In genomic region chr2:176709541-176709951, GRCh38 we compare ENCODE assay signal across 22 cellular contexts.
A peak's percentile ranks its signal among the peaks of the same experiment; 100 is the strongest.
DNase-seq lines count a peak whose midpoint lies in the region; ATAC-seq and TF ChIP-seq lines count a peak whose summit lies in the region.
"Had no signal": no experiment of that assay in that cellular context is flagged by ENCODE, and none has a peak within 500 bp of the region (broad histone marks: within the 10 kb centered on the region; RNA-seq: fewer than 3 reads in every experiment).

No MANE protein-coding gene starts in this region.

- peaks cover 8% of the 10 kb centered on the region for H3K27me3 ChIP-seq in gastroesophageal sphincter
- H3K27me3 ChIP-seq in neural progenitor cell: no peaks in the 10 kb centered on the region
- H3K27me3 ChIP-seq: ascending aorta had no signal

- H3K79me2 ChIP-seq in neural progenitor cell (ENCODE audit: low read depth): no peaks in the 10 kb centered on the region

- ATAC-seq in gastroesophageal sphincter (peak; percentile 71), HG02642 (IDR thresholded peaks at IDR 0.05; ENCODE audit: poor library complexity, unreplicated experiment) (no peak), HG02798 (IDR thresholded peaks at IDR 0.05; ENCODE audit: poor library complexity, unreplicated experiment) (no peak), GM21528 (IDR thresholded peaks at IDR 0.05; ENCODE audit: low FRiP score, unreplicated experiment) (no peak)
- ATAC-seq: esophagus mucosa, HepG2 had no signal

- TF ChIP-seq CTCF in gastroesophageal sphincter (IDR thresholded peaks at IDR 0.05): no peak
- no peak for TF ChIP-seq CTCF in neural progenitor cell (IDR thresholded peaks at IDR 0.05)

- 44 to 82% methylated on average over 9 to 10 of the region's 13 CpGs for WGBS in gastroesophageal sphincter (ENCODE audit: low coverage in 1 of 2), 2 donors

- H3K36me3 ChIP-seq in SK-N-MC (ENCODE audit: insufficient read depth, low read length) (no peaks in the 10 kb centered on the region), gastroesophageal sphincter (no peaks in the 10 kb centered on the region), neural progenitor cell (no peaks in the 10 kb centered on the region)
- H3K36me3 ChIP-seq: ascending aorta, HAP-1, MG63, SJSA1 had no signal

- no peaks in the 10 kb centered on the region for H3K36me3 Mint-ChIP-seq in neural progenitor cell
- H3K36me3 Mint-ChIP-seq: naive B cell had no signal

- no peaks in the 10 kb centered on the region for H3F3A ChIP-seq in neural progenitor cell (ENCODE audit: low read depth)

- no peak overlapping the region for H3K4me3 Mint-ChIP-seq in neural progenitor cell
- H3K4me3 Mint-ChIP-seq: activated CD4-positive, alpha-beta T cell treated with anti-CD3 and anti-CD28 coated beads, Interleukin-2, amount 10 ng/mL, durations not matched to agents 24 days and 14 days; dendritic cell treated with granulocyte-macrophage colony-stimulating factor and Interleukin-4, amounts not matched to agents 40 ng/mL and 50 ng/mL, for 4 days; naive B cell had no signal

- DNase-seq in AG08395 (ENCODE audit: low spot score): peak; percentile 9
- no peak for DNase-seq in SK-N-MC (ENCODE audit: low read depth, low spot score)
- DNase-seq in neural progenitor cell (ENCODE audit: low spot score): no peak
- DNase-seq in NCI-H2196 treated with DMSO at 0.1 percent for 48 hours (lab: John Stamatoyannopoulos, UW; ENCODE audit: unreplicated experiment): no peak
- DNase-seq: activated CD4-positive, alpha-beta T cell treated with anti-CD3 and anti-CD28 coated beads, Interleukin-2, amount 10 ng/mL, durations not matched to agents 24 days and 14 days; activated CD8-positive, alpha-beta memory T cell treated with anti-CD3 and anti-CD28 coated beads, Interleukin-2, amount 50 U/mL, for 48 hours; activated naive CD4-positive, alpha-beta T cell treated with Interleukin-2 at 50 U/mL for 16 hours; Caco-2; MG63; naive B cell; NCI-H187; NCI-H524 had no signal

- H3K4me1 ChIP-seq in gastroesophageal sphincter (peaks cover 0 to 3% (median 0%) of the 10 kb centered on the region in 3 donors), neural progenitor cell (no peaks in the 10 kb centered on the region)
- H3K4me1 ChIP-seq: ascending aorta, Caco-2, HAP-1, SJSA1 had no signal

- H3K4me3 ChIP-seq in SK-N-MC (0 out of 2 replicates have a peak overlapping the region, but pooled peaks have one; percentile 9), gastroesophageal sphincter (no peak overlapping the region), neural progenitor cell (no peak overlapping the region)
- H3K4me3 ChIP-seq: ascending aorta, HAP-1, MG63, SJSA1 had no signal

- no peaks in the 10 kb centered on the region for H3K9me3 Mint-ChIP-seq in neural progenitor cell
- H3K9me3 Mint-ChIP-seq: activated CD4-positive, alpha-beta T cell treated with anti-CD3 and anti-CD28 coated beads, Interleukin-2, amount 10 ng/mL, durations not matched to agents 24 days and 14 days; dendritic cell treated with granulocyte-macrophage colony-stimulating factor and Interleukin-4, amounts not matched to agents 40 ng/mL and 50 ng/mL, for 4 days had no signal

- no peaks in the 10 kb centered on the region for H4K20me1 ChIP-seq in neural progenitor cell (ENCODE audit: low read depth)

- H3K4me1 Mint-ChIP-seq in neural progenitor cell: no peaks in the 10 kb centered on the region
- H3K4me1 Mint-ChIP-seq: activated CD4-positive, alpha-beta T cell treated with anti-CD3 and anti-CD28 coated beads, Interleukin-2, amount 10 ng/mL, durations not matched to agents 24 days and 14 days; naive B cell had no signal

- H3K27ac ChIP-seq in SK-N-MC: peak overlapping the region; percentile 16
- peak overlapping the region in 1 of 4 donors; percentile 14 for H3K27ac ChIP-seq in gastroesophageal sphincter
- no peak overlapping the region for H3K27ac ChIP-seq in neural progenitor cell
- H3K27ac ChIP-seq: ascending aorta, SJSA1 had no signal

- H3K9me3 ChIP-seq in SK-N-MC (ENCODE audit: low read depth, low read length) (no peaks in the 10 kb centered on the region), gastroesophageal sphincter (no peaks in the 10 kb centered on the region), neural progenitor cell (ENCODE audit: low read depth) (no peaks in the 10 kb centered on the region)
- H3K9me3 ChIP-seq: ascending aorta, Caco-2, HAP-1, MG63, SJSA1 had no signal

- peak overlapping the region; percentile 88 for H2AFZ ChIP-seq in neural progenitor cell (replicated peaks)

- TF ChIP-seq EP300 in gastroesophageal sphincter (IDR thresholded peaks at IDR 0.05): no peak

- H3K9ac ChIP-seq in SK-N-MC (ENCODE audit: insufficient read length): no peak overlapping the region
- H3K9ac ChIP-seq in neural progenitor cell: no peak overlapping the region

- no peak overlapping the region for H3K27ac Mint-ChIP-seq in neural progenitor cell
- H3K27ac Mint-ChIP-seq: activated CD4-positive, alpha-beta T cell treated with anti-CD3 and anti-CD28 coated beads, Interleukin-2, amount 10 ng/mL, durations not matched to agents 24 days and 14 days; dendritic cell treated with granulocyte-macrophage colony-stimulating factor and Interleukin-4, amounts not matched to agents 40 ng/mL and 50 ng/mL, for 4 days had no signal

- H3K27me3 Mint-ChIP-seq in neural progenitor cell (ENCODE audit: insufficient read depth, low read depth): no peaks in the 10 kb centered on the region
- H3K27me3 Mint-ChIP-seq: dendritic cell treated with granulocyte-macrophage colony-stimulating factor and Interleukin-4, amounts not matched to agents 40 ng/mL and 50 ng/mL, for 4 days had no signal

- no peak overlapping the region for H3K4me2 ChIP-seq in neural progenitor cell

- no peak for TF ChIP-seq POLR2A in gastroesophageal sphincter (IDR thresholded peaks at IDR 0.05)
